ENCODE assay signal across 8 cellular contexts in the genomic region with DNA sequence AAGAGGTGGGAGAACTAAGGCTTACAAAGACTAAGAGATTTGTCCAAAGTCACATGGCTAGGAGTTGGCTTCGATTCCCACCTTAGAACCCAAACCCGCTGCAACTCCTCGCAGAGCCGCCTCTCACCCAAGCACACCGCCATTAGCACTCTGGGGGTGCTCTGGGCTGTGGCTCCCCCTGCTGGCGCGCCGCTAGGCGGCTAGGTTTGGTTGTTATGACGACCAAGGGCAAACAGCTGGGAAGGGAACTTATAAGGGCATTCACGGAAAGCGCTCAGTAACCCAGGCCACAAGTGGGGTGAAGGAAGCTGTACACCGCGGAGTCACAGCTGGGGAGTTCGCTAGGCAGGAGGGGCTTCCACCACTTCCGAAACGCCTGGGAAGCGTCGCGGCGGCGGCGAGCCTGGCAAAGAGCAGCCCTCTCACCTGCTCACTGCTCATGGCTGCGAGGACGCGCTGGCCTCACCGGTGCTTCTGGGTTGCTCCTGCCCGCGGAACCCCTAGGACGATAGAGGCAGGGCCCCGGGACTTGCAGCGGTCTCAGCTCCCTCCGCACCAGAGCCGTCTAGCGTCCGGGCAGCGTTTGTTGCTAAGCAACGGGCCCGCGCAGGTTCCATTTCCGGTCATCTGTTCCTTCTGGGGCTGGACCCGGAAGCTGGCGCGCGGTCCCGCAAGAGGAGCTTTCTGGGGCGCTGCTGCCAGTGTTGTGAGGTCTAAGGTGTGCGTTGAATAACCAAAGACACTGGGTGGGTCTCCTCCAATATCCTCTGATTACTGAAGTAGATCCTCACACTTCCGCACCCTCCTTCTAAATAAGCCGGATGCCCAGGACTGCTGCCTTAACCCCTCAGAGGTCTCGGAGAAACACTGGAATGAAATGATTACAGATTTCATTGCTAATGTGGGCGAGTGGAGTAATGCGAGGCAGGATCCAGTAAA. TPM values are rescaled to one million over a fixed set of nuclear protein-coding genes. Genes with fewer than 3 reads are reported as not detected.
DNase-seq lines count a peak whose midpoint lies in the region; ATAC-seq lines count a peak whose summit lies in the region.

A gene (minus strand): TSS at position 567 of the 939 bp plus-strand sequence. CDS start 126 bp downstream, at position 441.

- peaks cover 10% of the 10 kb centered on the region for H3K4me1 Mint-ChIP-seq in activated CD4-positive, alpha-beta T cell treated with anti-CD3 and anti-CD28 coated beads, Interleukin-2, amount 10 ng/mL, durations not matched to agents 7 days and 5 days
- H3K4me1 Mint-ChIP-seq in dendritic cell treated with granulocyte-macrophage colony-stimulating factor and Interleukin-4, amounts not matched to agents 40 ng/mL and 50 ng/mL, for 4 days (ENCODE audit: low read depth): no peaks in the 10 kb centered on the region

- H3K27me3 Mint-ChIP-seq in activated CD4-positive, alpha-beta T cell treated with anti-CD3 and anti-CD28 coated beads, Interleukin-2, amount 10 ng/mL, durations not matched to agents 7 days and 5 days: peaks cover 22% of the 10 kb centered on the region
- H3K27me3 Mint-ChIP-seq in dendritic cell treated with granulocyte-macrophage colony-stimulating factor and Interleukin-4, amounts not matched to agents 40 ng/mL and 50 ng/mL, for 4 days: no peaks in the 10 kb centered on the region

- POLR2A ChIA-PET in activated CD4-positive, alpha-beta T cell treated with anti-CD3 and anti-CD28 coated beads, Interleukin-2, amount 10 ng/mL, durations not matched to agents 7 days and 5 days (lab: Charles Lee): no interaction called here

- peak; percentile 18 to 86 (median 70) for DNase-seq in C1 segment of cervical spinal cord (lab: John Stamatoyannopoulos, UW)
- peak; percentile 57 to 87 for DNase-seq in NCI-H526 (lab: John Stamatoyannopoulos, UW)
- DNase-seq in activated CD4-positive, alpha-beta T cell treated with anti-CD3 and anti-CD28 coated beads, Interleukin-2, amount 10 ng/mL, durations not matched to agents 7 days and 5 days: peak; percentile 93
- peak; percentile 90 for DNase-seq in left lobe of liver (ENCODE audit: low spot score)
- DNase-seq in stimulated activated CD4-positive, alpha-beta T cell treated with anti-CD3 and anti-CD28 coated beads, Interleukin-2, amount 100 ng/mL, for 24 hours: peak; percentile 91 to 92

- peak within 1 kb of the TSS; percentile 76 for H3K4me3 Mint-ChIP-seq in activated CD4-positive, alpha-beta T cell treated with anti-CD3 and anti-CD28 coated beads, Interleukin-2, amount 10 ng/mL, durations not matched to agents 7 days and 5 days
- peak within 1 kb of the TSS; percentile 89 for H3K4me3 Mint-ChIP-seq in dendritic cell treated with granulocyte-macrophage colony-stimulating factor and Interleukin-4, amounts not matched to agents 40 ng/mL and 50 ng/mL, for 4 days

- no peaks in the 10 kb centered on the region for H3K36me3 Mint-ChIP-seq in activated CD4-positive, alpha-beta T cell treated with anti-CD3 and anti-CD28 coated beads, Interleukin-2, amount 10 ng/mL, durations not matched to agents 7 days and 5 days (ENCODE audit: low read depth)
- H3K36me3 Mint-ChIP-seq in dendritic cell treated with granulocyte-macrophage colony-stimulating factor and Interleukin-4, amounts not matched to agents 40 ng/mL and 50 ng/mL, for 4 days (ENCODE audit: low read depth): no peaks in the 10 kb centered on the region

- H3K27ac Mint-ChIP-seq in activated CD4-positive, alpha-beta T cell treated with anti-CD3 and anti-CD28 coated beads, Interleukin-2, amount 10 ng/mL, durations not matched to agents 7 days and 5 days: peak within 1 kb of the TSS; percentile 63
- H3K27ac Mint-ChIP-seq in dendritic cell treated with granulocyte-macrophage colony-stimulating factor and Interleukin-4, amounts not matched to agents 40 ng/mL and 50 ng/mL, for 4 days: peak within 1 kb of the TSS; percentile 88

- intact Hi-C loops in dendritic cell treated with granulocyte-macrophage colony-stimulating factor and Interleukin-4, amounts not matched to agents 40 ng/mL and 50 ng/mL, for 4 days (cut with micrococcal nuclease): loop anchor here (10.0 kb wide), 1 partner anchor 574 kb away; no protein-coding TSS in a partner anchor

- ATAC-seq in GM19328 (IDR thresholded peaks at IDR 0.05; ENCODE audit: unreplicated experiment) (peak; percentile 99), HG03460 (IDR thresholded peaks at IDR 0.05; ENCODE audit: unreplicated experiment) (peak; percentile 99), left lobe of liver (peak; percentile 99)

- no peaks in the 10 kb centered on the region for H3K9me3 Mint-ChIP-seq in activated CD4-positive, alpha-beta T cell treated with anti-CD3 and anti-CD28 coated beads, Interleukin-2, amount 10 ng/mL, durations not matched to agents 7 days and 5 days
- H3K9me3 Mint-ChIP-seq in dendritic cell treated with granulocyte-macrophage colony-stimulating factor and Interleukin-4, amounts not matched to agents 40 ng/mL and 50 ng/mL, for 4 days: no peaks in the 10 kb centered on the region

- CTCF ChIA-PET in activated CD4-positive, alpha-beta T cell treated with anti-CD3 and anti-CD28 coated beads, Interleukin-2, amount 10 ng/mL, durations not matched to agents 7 days and 5 days (lab: Charles Lee): interaction anchor here (0.6 to 3.3 kb wide), 26 partner anchors 9 to 750 kb away, joined by 3 to 36 read pairs (median 3); a partner anchor contains a TSS

RNA-seq across cellular contexts. Expression of the gene that starts here (rescaled TPM):
- total RNA-seq in activated CD4-positive, alpha-beta T cell treated with anti-CD3 and anti-CD28 coated beads, Interleukin-2, amount 10 ng/mL, durations not matched to agents 7 days and 5 days: under 1 TPM in 1 of 2 experiments, not detected in 1; 0.04 TPM
- total RNA-seq in left lobe of liver: 0.35 TPM

Comparison
In these comparisons a context has a peak if more than half of its experiments do, and no peak if none do; other contexts are left out.
1. Peak in every context shown above with its lines: DNase-seq and ATAC-seq.
2. Peak in DNase-seq in activated CD4-positive, alpha-beta T cell treated with anti-CD3 and anti-CD28 coated beads, Interleukin-2, amount 10 ng/mL, durations not matched to agents 7 days and 5 days; RNA of the gene not detected or under 1 TPM.
3. Peak in DNase-seq and ATAC-seq in left lobe of liver; RNA of the gene not detected or under 1 TPM.